In genomic region chr1:156467385-156467784, GRCh38 we compare ENCODE assay signal across 16 cellular contexts. TPM values are rescaled to one million over a fixed set of nuclear protein-coding genes. Genes with fewer than 3 reads are reported as not detected.
A peak's percentile ranks its signal among the peaks of the same experiment; 100 is the strongest.
DNase-seq lines count a peak whose midpoint lies in the region; ATAC-seq and TF ChIP-seq lines count a peak whose summit lies in the region.
"Had no signal": no experiment of that assay in that cellular context is flagged by ENCODE, and none has a peak within 500 bp of the region (broad histone marks: within the 10 kb centered on the region; RNA-seq: fewer than 3 reads in every experiment).

No MANE protein-coding gene starts in this region.

- H3K4me3 ChIP-seq in H7 (ENCODE audit: insufficient read depth, low read depth, low read length) = no peak overlapping the region
- H3K4me3 ChIP-seq in esophagus squamous epithelium = no peak overlapping the region
- H3K4me3 ChIP-seq: GM23338 had no signal

- ATAC-seq in stimulated activated memory B cell treated with anti-CD40 and anti-IgM and Interleukin-4, amounts not matched to agents 10 μg/mL and 1 μg/mL and 100 μg/mL, for 72 hours = no peak
- ATAC-seq: GM23338, Right ventricle myocardium inferior had no signal

- intact Hi-C loops in CD14-positive monocyte (cut with micrococcal nuclease) (no loop called here), esophagus squamous epithelium (cut with DNase I) (no loop called here)

- no peaks in the 10 kb centered on the region for H3K9me3 Mint-ChIP-seq in CD14-positive monocyte
- no peaks in the 10 kb centered on the region for H3K9me3 Mint-ChIP-seq in stimulated activated memory B cell treated with anti-CD40 and anti-IgM and Interleukin-4, amounts not matched to agents 10 μg/mL and 1 μg/mL and 100 μg/mL, for 72 hours
- H3K9me3 Mint-ChIP-seq: CD4-positive, alpha-beta T cell; GM23338; HFFc6 had no signal

- peaks cover 70 to 84% of the 10 kb centered on the region in 2 donors for H3K36me3 Mint-ChIP-seq in CD14-positive monocyte
- H3K36me3 Mint-ChIP-seq in stimulated activated memory B cell treated with anti-CD40 and anti-IgM and Interleukin-4, amounts not matched to agents 10 μg/mL and 1 μg/mL and 100 μg/mL, for 72 hours = peaks cover 50% of the 10 kb centered on the region

- DNase-seq in CD14-positive monocyte (ENCODE audit: low spot score) (no peak), H7 (peak; percentile 32), esophagus squamous epithelium (lab: John Stamatoyannopoulos, UW) (no peak), germinal center (ENCODE audit: low spot score) (no peak), NCI-H748 (lab: John Stamatoyannopoulos, UW; ENCODE audit: unreplicated experiment) (no peak), MV-4-11 (lab: John Stamatoyannopoulos, UW) (no peak)
- DNase-seq: ACHN; CD4-positive, alpha-beta T cell; HFFc6; KBM-7; NCI-H1105; NCI-H1694 treated with DMSO at 0.1 percent for 48 hours; NCI-H748 treated with DMSO at 0.1 percent for 48 hours had no signal

- no peak overlapping the region for H3K4me3 Mint-ChIP-seq in CD14-positive monocyte
- peak overlapping the region; percentile 28 for H3K4me3 Mint-ChIP-seq in stimulated activated memory B cell treated with anti-CD40 and anti-IgM and Interleukin-4, amounts not matched to agents 10 μg/mL and 1 μg/mL and 100 μg/mL, for 72 hours
- H3K4me3 Mint-ChIP-seq: CD4-positive, alpha-beta T cell; GM23338; HFFc6 had no signal

- H3K27me3 Mint-ChIP-seq in CD14-positive monocyte (ENCODE audit: low read depth in 3 of 3) = peaks cover 0 to 3% (median 2%) of the 10 kb centered on the region in 3 donors
- no peaks in the 10 kb centered on the region for H3K27me3 Mint-ChIP-seq in stimulated activated memory B cell treated with anti-CD40 and anti-IgM and Interleukin-4, amounts not matched to agents 10 μg/mL and 1 μg/mL and 100 μg/mL, for 72 hours
- H3K27me3 Mint-ChIP-seq: CD4-positive, alpha-beta T cell had no signal

- H3K27me3 ChIP-seq in H7 (ENCODE audit: control insufficient read depth, insufficient read depth, low read length) (no peaks in the 10 kb centered on the region), esophagus squamous epithelium (no peaks in the 10 kb centered on the region)

- H3K36me3 ChIP-seq in H7 (replicated peaks; ENCODE audit: control insufficient read depth, insufficient read depth, low read length) (peaks cover 1% of the 10 kb centered on the region), esophagus squamous epithelium (peaks cover 29 to 80% (median 40%) of the 10 kb centered on the region in 3 donors)

- peaks cover 17% of the 10 kb centered on the region for H3K4me1 Mint-ChIP-seq in CD14-positive monocyte
- H3K4me1 Mint-ChIP-seq in stimulated activated memory B cell treated with anti-CD40 and anti-IgM and Interleukin-4, amounts not matched to agents 10 μg/mL and 1 μg/mL and 100 μg/mL, for 72 hours = peaks cover 24% of the 10 kb centered on the region

- H3K27ac ChIP-seq in esophagus squamous epithelium = peak overlapping the region in 3 of 4 donors; percentile 37 to 80 (median 78)

- WGBS in esophagus squamous epithelium, 2 donors = 77 to 92% methylated on average over 9 of the region's 9 CpGs

- TF ChIP-seq POLR2A in esophagus squamous epithelium (IDR thresholded peaks at IDR 0.05) = no peak

- peaks cover 12 to 72% (median 30%) of the 10 kb centered on the region in 3 donors for H3K4me1 ChIP-seq in esophagus squamous epithelium

- peak overlapping the region in 5 of 7 donors; percentile 22 to 75 (median 70) for H3K27ac Mint-ChIP-seq in CD14-positive monocyte
- H3K27ac Mint-ChIP-seq in stimulated activated memory B cell treated with anti-CD40 and anti-IgM and Interleukin-4, amounts not matched to agents 10 μg/mL and 1 μg/mL and 100 μg/mL, for 72 hours = no peak overlapping the region
- H3K27ac Mint-ChIP-seq: HFFc6 had no signal

- no peak for TF ChIP-seq CTCF in CD14-positive monocyte (IDR thresholded peaks at IDR 0.05)
- no peak for TF ChIP-seq CTCF in esophagus squamous epithelium (IDR thresholded peaks at IDR 0.05)

- H3K9me3 ChIP-seq in esophagus squamous epithelium = no peaks in the 10 kb centered on the region

RNA-seq across cellular contexts. Expression of gene MEF2D, which starts 33.2 kb away (rescaled TPM):
- polyA plus RNA-seq in CD14-positive monocyte = 1 to 10 TPM; 4.5 to 8.0 TPM
- total RNA-seq in H7 (2014; rRNA removed; shearing (Covaris generic)) = 14.2 TPM in 2 replicates
- total RNA-seq in esophagus squamous epithelium = 10 to 100 TPM in 3 of 4 donors, 1 to 10 TPM in 1; 9.1 to 30.1 (median 12.1) TPM
